Comparison of ENCODE assay signal across 23 cellular contexts in the genomic region with DNA sequence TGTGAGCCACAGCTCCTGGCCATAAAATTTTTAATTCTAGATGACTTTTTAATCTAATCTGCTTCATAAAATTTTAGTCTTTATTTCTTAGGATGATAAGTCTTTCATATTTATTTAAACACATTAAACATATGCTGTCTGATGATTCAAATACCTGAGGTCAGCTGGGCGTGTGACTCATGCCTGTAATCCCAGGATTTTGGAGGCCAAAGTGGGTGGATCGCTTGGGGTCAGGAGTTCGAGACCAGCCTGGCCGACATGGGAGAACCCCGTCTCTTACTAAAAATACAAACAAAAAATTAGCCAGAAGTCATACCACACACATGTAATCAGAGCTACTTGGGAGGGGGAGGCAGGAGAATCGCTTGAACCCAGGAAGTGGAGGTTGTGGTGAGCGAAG. TPM values are rescaled to one million over a fixed set of nuclear protein-coding genes. Genes with fewer than 3 reads are reported as not detected.
DNase-seq lines count a peak whose midpoint lies in the region; ATAC-seq and TF ChIP-seq lines count a peak whose summit lies in the region.
"Had no signal": no experiment of that assay in that cellular context is flagged by ENCODE, and none has a peak within 500 bp of the region (broad histone marks: within the 10 kb centered on the region; RNA-seq: fewer than 3 reads in every experiment).

No MANE protein-coding gene starts in this region.

- H3K27ac ChIP-seq in upper lobe of right lung = no peak overlapping the region
- H3K27ac ChIP-seq: body of pancreas, epithelial cell of prostate, left ventricle myocardium inferior, suprapubic skin had no signal

- H3K4me3 ChIP-seq in astrocyte of the spinal cord (ENCODE audit: low read depth, low read length) (no peak overlapping the region), upper lobe of right lung (no peak overlapping the region)
- H3K4me3 ChIP-seq: body of pancreas, left ventricle myocardium inferior, suprapubic skin had no signal

- peak; percentile 7 for DNase-seq in Calu3
- peak; percentile 24 for DNase-seq in HS-27A (ENCODE audit: low read depth)
- peak; percentile 3 for DNase-seq in astrocyte of the spinal cord (ENCODE audit: low read depth, low spot score)
- DNase-seq in iris pigment epithelial cell (ENCODE audit: low read depth) = peak; percentile 67
- DNase-seq in putamen (ENCODE audit: low spot score) = no peak
- DNase-seq in T-helper 17 cell = no peak
- no peak for DNase-seq in effector memory CD8-positive, alpha-beta T cell
- DNase-seq in upper lobe of right lung = no peak
- DNase-seq: activated B cell treated with CpG ODN at 0.5 μM for 24 hours; activated CD8-positive, alpha-beta T cell treated with anti-CD3 and anti-CD28 coated beads, Interleukin-2, amount 10 ng/mL, durations not matched to agents 7 days and 5 days; activated T-cell treated with anti-CD3 and anti-CD28 coated beads, Interleukin-2, amount 50 U/mL, for 72 hours; body of pancreas; CD4-positive, CD25-positive, alpha-beta regulatory T cell; left ventricle myocardium inferior; NCI-H1436; NCI-H774; stimulated activated CD4-positive, alpha-beta T cell treated with anti-CD3 and anti-CD28 coated beads, Interleukin-15, amount 100 ng/mL, for 24 hours had no signal

- H3K4me1 Mint-ChIP-seq in Calu3 (ENCODE audit: low read depth, unreplicated experiment) (no peaks in the 10 kb centered on the region), T-helper 17 cell (no peaks in the 10 kb centered on the region)
- H3K4me1 Mint-ChIP-seq in effector memory CD8-positive, alpha-beta T cell (ENCODE audit: low read depth in 2 of 2) = no peaks in the 10 kb centered on the region
- H3K4me1 Mint-ChIP-seq: activated B cell treated with CpG ODN at 0.5 μM for 24 hours; activated naive CD4-positive, alpha-beta T cell treated with anti-CD3 and anti-CD28 coated beads, Interleukin-2, amount 50 U/mL, for 24 hours; CD4-positive, CD25-positive, alpha-beta regulatory T cell had no signal

- no peaks in the 10 kb centered on the region for H3K4me1 ChIP-seq in upper lobe of right lung
- H3K4me1 ChIP-seq: body of pancreas, left ventricle myocardium inferior, suprapubic skin had no signal

- intact Hi-C loops in Calu3 (cut with micrococcal nuclease; ENCODE audit: unreplicated experiment) = no loop called here
- intact Hi-C loops in upper lobe of right lung (cut with DNase I) = no loop called here

- H3K27me3 Mint-ChIP-seq in Calu3 (ENCODE audit: unreplicated experiment) = no peaks in the 10 kb centered on the region
- H3K27me3 Mint-ChIP-seq in T-helper 17 cell = no peaks in the 10 kb centered on the region
- no peaks in the 10 kb centered on the region for H3K27me3 Mint-ChIP-seq in effector memory CD8-positive, alpha-beta T cell
- H3K27me3 Mint-ChIP-seq: activated B cell treated with CpG ODN at 0.5 μM for 24 hours; activated naive CD4-positive, alpha-beta T cell treated with anti-CD3 and anti-CD28 coated beads, Interleukin-2, amount 50 U/mL, for 24 hours; CD4-positive, CD25-positive, alpha-beta regulatory T cell; dendritic cell treated with granulocyte-macrophage colony-stimulating factor and Interleukin-4, amounts not matched to agents 40 ng/mL and 50 ng/mL, for 4 days had no signal

- TF ChIP-seq CTCF in Calu3 (IDR thresholded peaks at IDR 0.05; ENCODE audit: unreplicated experiment) = no peak
- no peak for TF ChIP-seq CTCF in astrocyte of the spinal cord (IDR thresholded peaks at IDR 0.05; ENCODE audit: low read depth, low read length)
- no peak for TF ChIP-seq CTCF in upper lobe of right lung (IDR thresholded peaks at IDR 0.05)

- H3K36me3 Mint-ChIP-seq in Calu3 (ENCODE audit: insufficient read depth, unreplicated experiment) (no peaks in the 10 kb centered on the region), T-helper 17 cell (ENCODE audit: low read depth) (no peaks in the 10 kb centered on the region)
- H3K36me3 Mint-ChIP-seq in effector memory CD8-positive, alpha-beta T cell (ENCODE audit: insufficient read depth) = no peaks in the 10 kb centered on the region
- H3K36me3 Mint-ChIP-seq: activated naive CD4-positive, alpha-beta T cell treated with anti-CD3 and anti-CD28 coated beads, Interleukin-2, amount 50 U/mL, for 24 hours had no signal

- H3K9me3 ChIP-seq in T-helper 17 cell (ENCODE audit: control insufficient read depth, low read length, poor library complexity, severe bottlenecking) (no peaks in the 10 kb centered on the region), upper lobe of right lung (no peaks in the 10 kb centered on the region)
- H3K9me3 ChIP-seq: body of pancreas, suprapubic skin had no signal

- H3K9me3 Mint-ChIP-seq in Calu3 (ENCODE audit: low read depth, unreplicated experiment) = no peaks in the 10 kb centered on the region
- peaks cover 0 to 8% of the 10 kb centered on the region in 2 donors for H3K9me3 Mint-ChIP-seq in effector memory CD8-positive, alpha-beta T cell

- H3K36me3 ChIP-seq in upper lobe of right lung = no peaks in the 10 kb centered on the region
- H3K36me3 ChIP-seq: left ventricle myocardium inferior, suprapubic skin had no signal

- CTCF ChIA-PET in Calu3 (lab: Charles Lee) = no interaction called here

- no peak overlapping the region for H3K27ac Mint-ChIP-seq in Calu3 (ENCODE audit: unreplicated experiment)
- H3K27ac Mint-ChIP-seq in T-helper 17 cell = no peak overlapping the region
- H3K27ac Mint-ChIP-seq in effector memory CD8-positive, alpha-beta T cell = no peak overlapping the region
- H3K27ac Mint-ChIP-seq: activated B cell treated with CpG ODN at 0.5 μM for 24 hours; activated CD8-positive, alpha-beta T cell treated with anti-CD3 and anti-CD28 coated beads, Interleukin-2, amount 10 ng/mL, durations not matched to agents 7 days and 5 days; activated naive CD4-positive, alpha-beta T cell treated with anti-CD3 and anti-CD28 coated beads, Interleukin-2, amount 50 U/mL, for 24 hours; activated T-cell treated with anti-CD3 and anti-CD28 coated beads, Interleukin-2, amount 50 U/mL, for 72 hours; CD4-positive, CD25-positive, alpha-beta regulatory T cell; dendritic cell treated with granulocyte-macrophage colony-stimulating factor and Interleukin-4, amounts not matched to agents 40 ng/mL and 50 ng/mL, for 4 days; T-helper 2 cell treated with Interferon-gamma antibody and Interleukin-4, amounts not matched to agents 5 μg/mL and 100 μg/mL, for 36 hours had no signal

- H3K4me3 Mint-ChIP-seq in Calu3 (ENCODE audit: low read depth, unreplicated experiment) (no peak overlapping the region), T-helper 17 cell (no peak overlapping the region)
- H3K4me3 Mint-ChIP-seq in effector memory CD8-positive, alpha-beta T cell = no peak overlapping the region
- H3K4me3 Mint-ChIP-seq: activated B cell treated with CpG ODN at 0.5 μM for 24 hours; activated CD8-positive, alpha-beta T cell treated with anti-CD3 and anti-CD28 coated beads, Interleukin-2, amount 10 ng/mL, durations not matched to agents 7 days and 5 days; activated naive CD4-positive, alpha-beta T cell treated with anti-CD3 and anti-CD28 coated beads, Interleukin-2, amount 50 U/mL, for 24 hours; activated T-cell treated with anti-CD3 and anti-CD28 coated beads, Interleukin-2, amount 50 U/mL, for 72 hours; CD4-positive, CD25-positive, alpha-beta regulatory T cell; dendritic cell treated with granulocyte-macrophage colony-stimulating factor and Interleukin-4, amounts not matched to agents 40 ng/mL and 50 ng/mL, for 4 days; T-helper 2 cell treated with Interferon-gamma antibody and Interleukin-4, amounts not matched to agents 5 μg/mL and 100 μg/mL, for 36 hours had no signal

- H3K27me3 ChIP-seq in upper lobe of right lung = no peaks in the 10 kb centered on the region
- H3K27me3 ChIP-seq: body of pancreas, suprapubic skin had no signal

- no peak for ATAC-seq in T-helper 17 cell
- ATAC-seq in effector memory CD8-positive, alpha-beta T cell (replicated peaks) = no peak
- ATAC-seq in upper lobe of right lung = no peak
- ATAC-seq: activated CD8-positive, alpha-beta T cell treated with anti-CD3 and anti-CD28 coated beads, Interleukin-2, amount 10 ng/mL, durations not matched to agents 7 days and 5 days; activated T-cell treated with anti-CD3 and anti-CD28 coated beads, Interleukin-2, amount 50 U/mL, for 72 hours; body of pancreas had no signal

- BruUV-seq in Calu3 (replicated peaks; lab: Mats Ljungman, UMichigan) = no TSS peak

- in situ Hi-C loops in astrocyte of the spinal cord (cut with HindIII; ENCODE audit: low sequenced_read_pairs) = no loop called here

RNA-seq across cellular contexts. Expression of a gene that starts 53.1 kb away (rescaled TPM):
- total RNA-seq in Calu3 (2022) (0.47 and 1.1 TPM in 2 replicates), T-helper 17 cell (under 1 TPM; 0.15 to 0.86 TPM), upper lobe of right lung (0.49 TPM)
- total RNA-seq: activated B cell treated with CpG ODN at 0.5 μM for 24 hours; activated CD8-positive, alpha-beta T cell treated with anti-CD3 and anti-CD28 coated beads, Interleukin-2, amount 10 ng/mL, durations not matched to agents 7 days and 5 days; activated T-cell treated with anti-CD3 and anti-CD28 coated beads, Interleukin-2, amount 50 U/mL, for 72 hours; CD4-positive, CD25-positive, alpha-beta regulatory T cell; OCI-LY7 had no signal

RNA-seq across cellular contexts. Expression of a gene that starts 59.1 kb away (rescaled TPM):
- total RNA-seq in Calu3 (2022) (14.6 and 15.7 TPM in 2 replicates), T-helper 17 cell (not detected), upper lobe of right lung (7.2 TPM)
- total RNA-seq: activated B cell treated with CpG ODN at 0.5 μM for 24 hours; activated CD8-positive, alpha-beta T cell treated with anti-CD3 and anti-CD28 coated beads, Interleukin-2, amount 10 ng/mL, durations not matched to agents 7 days and 5 days; activated T-cell treated with anti-CD3 and anti-CD28 coated beads, Interleukin-2, amount 50 U/mL, for 72 hours; CD4-positive, CD25-positive, alpha-beta regulatory T cell; OCI-LY7 had no signal

Comparison
In these comparisons a context has a peak if more than half of its experiments do, and no peak if none do; other contexts are left out.
1. DNase-seq: peak in Calu3 (single experiment), HS-27A (single experiment), astrocyte of the spinal cord (single experiment) and iris pigment epithelial cell (single experiment); none in putamen (single experiment), T-helper 17 cell (0 of 3), effector memory CD8-positive, alpha-beta T cell (0 of 3) and upper lobe of right lung (single experiment).